In genomic region chr2:84959045-84959493, GRCh38 we compare ENCODE assay signal across 1 cellular context.
A peak's percentile ranks its signal among the peaks of the same experiment; 100 is the strongest.
TF ChIP-seq lines count a peak whose summit lies in the region.

No MANE protein-coding gene starts in this region.

TF ChIP-seq in HEK293, 187 proteins besides CTCF, POLR2A, EP300 and RAD21 (continued from another document):
- TF ChIP-seq PRDM2 (tag by site-specific recombination; IDR thresholded peaks at IDR 0.05; ENCODE audit: borderline replicate concordance) (no peak), BCL11B (tag by site-specific recombination; IDR thresholded peaks at IDR 0.05; ENCODE audit: low read depth) (no peak), ZNF274 (IDR thresholded peaks at IDR 0.05; ENCODE audit: low read length) (no peak), ZNF274 (tag by site-specific recombination; IDR thresholded peaks at IDR 0.05; ENCODE audit: borderline replicate concordance) (no peak), BCL6B (tag by site-specific recombination; IDR thresholded peaks at IDR 0.05) (no peak), SETDB1 (IDR thresholded peaks at IDR 0.05; ENCODE audit: insufficient read length, low read length) (peak; percentile 37), ZNF548 (tag by site-specific recombination; IDR thresholded peaks at IDR 0.05) (no peak), ZNF175 (tag by site-specific recombination; IDR thresholded peaks at IDR 0.05) (no peak), ZFHX2 (tag by site-specific recombination; conservative IDR thresholded peaks at IDR 0.05) (peak; percentile 65), IKZF3 (tag by site-specific recombination; IDR thresholded peaks at IDR 0.05) (no peak; the same call in 1 of the 2 replicates), FEZF1 (tag by site-specific recombination; IDR thresholded peaks at IDR 0.05) (no peak), EGR2 (tag by site-specific recombination; IDR thresholded peaks at IDR 0.05; ENCODE audit: low read depth) (no peak), SALL2 (tag by site-specific recombination; IDR thresholded peaks at IDR 0.05; ENCODE audit: borderline replicate concordance) (no peak), HIC1 (tag by site-specific recombination; IDR thresholded peaks at IDR 0.05) (0 out of 2 replicates have a peak, but pooled peaks have one; percentile 14), ZNF514 (tag by site-specific recombination; IDR thresholded peaks at IDR 0.05) (no peak), GLI4 (tag by site-specific recombination; IDR thresholded peaks at IDR 0.05) (0 out of 2 replicates have a peak, but pooled peaks have one; percentile 25), ZNF777 (tag by site-specific recombination; IDR thresholded peaks at IDR 0.05; ENCODE audit: borderline replicate concordance) (no peak), RBAK (tag by site-specific recombination; IDR thresholded peaks at IDR 0.05) (no peak), ZNF423 (tag by site-specific recombination; IDR thresholded peaks at IDR 0.05) (no peak), ELK4 (IDR thresholded peaks at IDR 0.05; ENCODE audit: borderline replicate concordance, low read depth, low read length) (no peak), ZNF169 (tag by site-specific recombination; IDR thresholded peaks at IDR 0.05) (no peak), ZBTB6 (tag by site-specific recombination; IDR thresholded peaks at IDR 0.05) (peak; percentile 6; the same call in 1 of the 2 replicates), ZBTB21 (tag by site-specific recombination; IDR thresholded peaks at IDR 0.05) (0 out of 2 replicates have a peak, but pooled peaks have one; percentile 14), KLF1 (tag by site-specific recombination; IDR thresholded peaks at IDR 0.05) (peak; percentile 32; the same call in 1 of the 2 replicates), ZFP69B (tag by site-specific recombination; IDR thresholded peaks at IDR 0.05) (no peak), ZNF248 (tag by site-specific recombination; IDR thresholded peaks at IDR 0.05) (no peak), WT1 (tag by site-specific recombination; IDR thresholded peaks at IDR 0.05) (peak; percentile 57), OSR2 (tag by site-specific recombination; IDR thresholded peaks at IDR 0.05) (0 out of 2 replicates have a peak, but pooled peaks have one; percentile 24), ZNF555 (tag by site-specific recombination; conservative IDR thresholded peaks at IDR 0.05) (no peak), ZNF529 (tag by site-specific recombination; IDR thresholded peaks at IDR 0.05; ENCODE audit: insufficient replicate concordance) (no peak), ZBTB8A (tag by site-specific recombination; IDR thresholded peaks at IDR 0.05) (no peak; the same call in 1 of the 2 replicates), ZIC2 (tag by site-specific recombination; IDR thresholded peaks at IDR 0.05) (no peak), MZF1 (tag by site-specific recombination; IDR thresholded peaks at IDR 0.05; ENCODE audit: borderline replicate concordance) (peak; percentile 74), ZNF560 (tag by site-specific recombination; IDR thresholded peaks at IDR 0.05; ENCODE audit: borderline replicate concordance) (no peak), ZBTB48 (tag by site-specific recombination; IDR thresholded peaks at IDR 0.05) (peak; percentile 33; the same call in 1 of the 2 replicates), ZNF174 (tag by site-specific recombination; IDR thresholded peaks at IDR 0.05) (no peak), HOXA7 (CRISPR knock-in tag; IDR thresholded peaks at IDR 0.05; ENCODE audit: borderline replicate concordance) (no peak), ZNF112 (tag by site-specific recombination; IDR thresholded peaks at IDR 0.05) (no peak), ZNF707 (tag by site-specific recombination; IDR thresholded peaks at IDR 0.05) (no peak), ZNF530 (tag by site-specific recombination; IDR thresholded peaks at IDR 0.05; ENCODE audit: low read depth) (no peak), PRDM1 (tag by site-specific recombination; IDR thresholded peaks at IDR 0.05) (no peak), ZNF621 (tag by site-specific recombination; IDR thresholded peaks at IDR 0.05) (no peak), ZNF2 (tag by site-specific recombination; IDR thresholded peaks at IDR 0.05) (no peak; the same call in 1 of the 2 replicates)
